ENCODE assay signal across 17 cellular contexts in genomic region chr7:3887071-3887691, GRCh38.
"Had no signal": no experiment of that assay in that cellular context is flagged by ENCODE, and none has a peak within 500 bp of the region (broad histone marks: within the 10 kb centered on the region; RNA-seq: fewer than 3 reads in every experiment).

No MANE protein-coding gene starts in this region.

- DNase-seq: activated CD4-positive, alpha-beta T cell treated with anti-CD3 and anti-CD28 coated beads, Interleukin-2, amount 50 U/mL, for 1 hour; activated CD4-positive, CD25-positive, alpha-beta regulatory T cell treated with anti-CD3 and anti-CD28 coated beads, Interleukin-2, amount 50 U/mL, for 72 hours; activated CD8-positive, alpha-beta memory T cell treated with anti-CD3 and anti-CD28 coated beads for 24 hours; activated CD8-positive, alpha-beta memory T cell treated with anti-CD3 and anti-CD28 coated beads, Interleukin-2, amount 50 U/mL, for 48 hours; activated gamma-delta T cell; activated T-cell treated with anti-CD3 and anti-CD28 coated beads, Interleukin-2, amount 50 U/mL, for 48 hours; effector memory CD4-positive, alpha-beta T cell; gastrocnemius medialis; heart right ventricle; naive thymus-derived CD8-positive, alpha-beta T cell; ovary; stimulated activated naive B cell treated with anti-CD40 and anti-IgM and Interleukin-4, amounts not matched to agents 10 μg/mL and 1 μg/mL and 100 μg/mL, for 72 hours; tibial artery; uterus had no signal

- H3K4me3 ChIP-seq: ascending aorta, gastrocnemius medialis, heart right ventricle, ovary, tibial artery, uterus had no signal

- H3K27me3 ChIP-seq: ascending aorta, gastrocnemius medialis, heart right ventricle, ovary, tibial artery, uterus had no signal

- H3K27ac ChIP-seq: ascending aorta, gastrocnemius medialis, heart right ventricle, ovary, tibial artery, uterus, VCaP had no signal

- H3K36me3 ChIP-seq: ascending aorta, gastrocnemius medialis, heart right ventricle, ovary, tibial artery, uterus had no signal

- H3K4me1 ChIP-seq: ascending aorta, heart right ventricle, uterus had no signal

- FAIRE-seq: endothelial cell of umbilical vein had no signal

- ATAC-seq: heart right ventricle; naive thymus-derived CD8-positive, alpha-beta T cell; stimulated activated naive B cell treated with anti-CD40 and anti-IgM and Interleukin-4, amounts not matched to agents 10 μg/mL and 1 μg/mL and 100 μg/mL, for 72 hours had no signal
